Comparison of ENCODE assay signal across 8 cellular contexts in the genomic region with DNA sequence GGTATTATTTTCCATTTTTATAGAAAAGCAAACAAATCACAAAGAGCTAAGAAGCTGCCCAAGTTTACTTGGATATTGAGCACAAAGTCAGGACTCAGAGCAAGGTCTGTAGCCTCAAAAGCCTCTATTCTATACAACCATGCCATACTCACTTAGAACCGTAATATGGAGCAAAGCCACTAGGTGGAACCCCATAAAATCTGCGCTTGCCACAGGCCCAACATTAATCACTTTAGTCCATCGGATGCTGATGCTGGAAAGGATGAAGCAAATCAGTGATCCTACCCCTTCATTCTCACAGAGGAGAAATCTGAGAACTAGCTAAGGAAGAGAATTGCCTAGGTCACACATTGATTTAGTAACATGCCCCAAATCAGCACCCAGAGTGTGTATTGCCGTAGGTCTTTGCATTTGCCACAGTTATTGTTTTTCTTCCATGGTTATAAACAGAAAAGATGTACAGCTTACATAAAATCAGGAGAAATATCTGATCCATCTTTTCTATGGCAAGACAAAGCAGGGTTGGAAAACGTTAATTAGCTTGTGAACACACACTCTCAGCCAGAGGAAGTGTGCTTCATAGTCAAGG. TPM values are rescaled to one million over a fixed set of nuclear protein-coding genes. Genes with fewer than 3 reads are reported as not detected.
A peak's percentile ranks its signal among the peaks of the same experiment; 100 is the strongest.
DNase-seq lines count a peak whose midpoint lies in the region; ATAC-seq, FAIRE-seq and TF ChIP-seq lines count a peak whose summit lies in the region.

No MANE protein-coding gene starts in this region.

- TF ChIP-seq POLR2A in NB4 (IDR thresholded peaks at IDR 0.05; ENCODE audit: extremely low read depth, insufficient read length) = no peak

- peaks cover 7% of the 10 kb centered on the region for H3K9me3 Mint-ChIP-seq in type B pancreatic cell

- ATAC-seq in HG02610 (IDR thresholded peaks at IDR 0.05; ENCODE audit: unreplicated experiment) = peak; percentile 92

- TF ChIP-seq CTCF in GM12875 (IDR thresholded peaks at IDR 0.05; ENCODE audit: borderline replicate concordance, insufficient read depth, low read depth, low read length) (peak; percentile 55), NB4 (IDR thresholded peaks at IDR 0.05; ENCODE audit: low read depth, low read length) (peak; percentile 56), ascending aorta (IDR thresholded peaks at IDR 0.05) (peak; percentile 25 to 58 (median 29)), kidney (IDR thresholded peaks at IDR 0.05; ENCODE audit: borderline replicate concordance, extremely low read depth, insufficient read depth) (peak; percentile 46), type B pancreatic cell (conservative IDR thresholded peaks at IDR 0.05) (peak; percentile 74)

- H3K9me3 ChIP-seq in ascending aorta = peaks cover 11 to 14% of the 10 kb centered on the region in 2 donors
- H3K9me3 ChIP-seq in kidney (ENCODE audit: control insufficient read depth in 1 of 2, low read length in 2 of 2) = peaks cover 0 to 6% of the 10 kb centered on the region in 2 donors

- no peak overlapping the region for H3K9ac ChIP-seq in kidney (ENCODE audit: low read length in 2 of 2)

- H3K4me3 ChIP-seq in GM12875 (ENCODE audit: low read depth, low read length) (no peak overlapping the region), NB4 (ENCODE audit: low read depth, low read length) (no peak overlapping the region), ascending aorta (no peak overlapping the region), kidney (ENCODE audit: low read length in 2 of 2) (no peak overlapping the region)

- no peak overlapping the region for H3K27ac Mint-ChIP-seq in type B pancreatic cell

- no peaks in the 10 kb centered on the region for H3K27me3 ChIP-seq in ascending aorta

- no peak for FAIRE-seq in kidney (lab: Jason Lieb, UNC)

- H3K36me3 ChIP-seq in ascending aorta = no peaks in the 10 kb centered on the region
- no peaks in the 10 kb centered on the region for H3K36me3 ChIP-seq in kidney (ENCODE audit: control insufficient read depth in 1 of 2, insufficient read depth in 2 of 2, low read length in 2 of 2)

- no peak overlapping the region for H3K27ac ChIP-seq in ascending aorta
- H3K27ac ChIP-seq in kidney (ENCODE audit: low read depth in 2 of 2, low read length in 2 of 2) = no peak overlapping the region

- H3K27me3 Mint-ChIP-seq in type B pancreatic cell = peaks cover 5% of the 10 kb centered on the region

- DNase-seq in AG20443 (ENCODE audit: low spot score) (peak; percentile 63), NB4 (ENCODE audit: low read depth) (peak; percentile 41), ascending aorta (ENCODE audit: low spot score in 2 of 2) (no peak), kidney (no peak), type B pancreatic cell (ENCODE audit: extremely low spot score, unreplicated experiment) (no peak), NCI-H446 treated with DMSO at 0.1 percent for 48 hours (lab: John Stamatoyannopoulos, UW) (no peak)

- intact Hi-C loops in ascending aorta (cut with DNase I) = loop anchor here (10.0 kb wide), 1 partner anchor 313 kb away; no protein-coding TSS in a partner anchor
- intact Hi-C loops in kidney (cut with DNase I) = no loop called here

- H3K36me3 Mint-ChIP-seq in type B pancreatic cell = no peaks in the 10 kb centered on the region

- H3K4me3 Mint-ChIP-seq in type B pancreatic cell = no peak overlapping the region

- H3K4me1 ChIP-seq in ascending aorta = no peaks in the 10 kb centered on the region
- no peaks in the 10 kb centered on the region for H3K4me1 ChIP-seq in kidney (ENCODE audit: control insufficient read depth in 1 of 2, insufficient read depth in 1 of 2, low read depth in 1 of 2, low read length in 2 of 2)

- H3K4me1 Mint-ChIP-seq in type B pancreatic cell (ENCODE audit: unreplicated experiment) = no peaks in the 10 kb centered on the region

RNA-seq across cellular contexts. Expression of a gene that starts 56.7 kb away (rescaled TPM):
- total RNA-seq in ascending aorta (not detected), kidney (5.2 TPM), type B pancreatic cell (ENCODE audit: low replicate concordance) (10.2 and 16.8 TPM in 2 replicates)
- polyA plus RNA-seq in kidney (ENCODE audit: insufficient read depth, low read depth, low replicate concordance) = 8.1 TPM

Comparison
In these comparisons a context has a peak if more than half of its experiments do, and no peak if none do; other contexts are left out.
1. DNase-seq: peak in AG20443 (single experiment) and NB4 (single experiment); none in ascending aorta (0 of 2), kidney (single experiment), type B pancreatic cell (single experiment) and NCI-H446 treated with DMSO at 0.1 percent for 48 hours (single experiment).
2. Peak in every context shown above with its lines, with median percentiles within 50 percentile points of each other: CTCF ChIP-seq.